ENCODE assay signal across 9 cellular contexts in genomic region chr20:63974402-63975200, GRCh38. TPM values are rescaled to one million over a fixed set of nuclear protein-coding genes. Genes with fewer than 3 reads are reported as not detected.
DNase-seq lines count a peak whose midpoint lies in the region; ATAC-seq, FAIRE-seq and TF ChIP-seq lines count a peak whose summit lies in the region.
"Had no signal": no experiment of that assay in that cellular context is flagged by ENCODE, and none has a peak within 500 bp of the region (broad histone marks: within the 10 kb centered on the region; RNA-seq: fewer than 3 reads in every experiment).

No MANE protein-coding gene starts in this region.

- TF ChIP-seq CTCF in K562 (IDR thresholded peaks at IDR 0.05 in 2 of 3, conservative IDR thresholded peaks at IDR 0.05 in 1 of 3; ENCODE audit: insufficient read depth in 2 of 3, low read depth in 1 of 3, low read length in 3 of 3) (no peak), osteoblast (IDR thresholded peaks at IDR 0.05; ENCODE audit: extremely low read depth, low read depth, low read length) (no peak)

- DNase-seq in G401 (ENCODE audit: low spot score): peak; percentile 98
- peak; percentile 96 to 99 for DNase-seq in NCI-H2081 (lab: John Stamatoyannopoulos, UW)
- DNase-seq in K562 (ENCODE audit: extremely low read depth in 1 of 4, low spot score in 3 of 4): no peak
- DNase-seq in osteoblast (ENCODE audit: insufficient read length, low spot score, missing footprints): peak; percentile 86
- DNase-seq in AG08395 (ENCODE audit: low spot score): no peak
- no peak for DNase-seq in urothelium cell line (ENCODE audit: low spot score)

- H3K4me3 ChIP-seq in K562 (no peak overlapping the region), osteoblast (ENCODE audit: insufficient read depth, low read length) (no peak overlapping the region)
- H3K4me3 ChIP-seq: SK-N-MC had no signal

- BruUV-seq in K562 (replicated peaks; lab: Mats Ljungman, UMichigan): no TSS peak

- in situ Hi-C loops in G401 (cut with HindIII; ENCODE audit: low sequenced_read_pairs): no loop called here
- in situ Hi-C loops in K562 (cut with MboI): no loop called here

- TF ChIP-seq POLR2A in K562 (conservative IDR thresholded peaks at IDR 0.05): no peak

- CTCF ChIA-PET in K562 (lab: Yijun Ruan, JAX; ENCODE audit: low intra/inter-chr PET ratio): interaction anchor here (0.6 to 2.1 kb wide), 7 partner anchors 155 to 524 kb away, joined by 3 to 25 read pairs (median 3); partner anchors contain the start of genes ARFRP1, PTK6 and ZGPAT

- H3K27ac ChIP-seq in K562 (ENCODE audit: extremely low read depth, low read depth, low read length): no peak overlapping the region
- H3K27ac ChIP-seq in osteoblast (ENCODE audit: low read depth, low read length): no peak overlapping the region
- H3K27ac ChIP-seq: SK-N-MC had no signal

- TF ChIP-seq RAD21 in K562 (CRISPR knock-in tag; conservative IDR thresholded peaks at IDR 0.05 in 1 of 2, IDR thresholded peaks at IDR 0.05 in 1 of 2): no peak

- H3K27me3 ChIP-seq in K562 (ENCODE audit: control insufficient read depth in 2 of 2, insufficient read depth in 2 of 2, low read length in 2 of 2) (no peaks in the 10 kb centered on the region), osteoblast (ENCODE audit: insufficient read depth, low read length) (no peaks in the 10 kb centered on the region)
- H3K27me3 ChIP-seq: upper lobe of left lung had no signal

- no peak for TF ChIP-seq EP300 in K562 (IDR thresholded peaks at IDR 0.05; ENCODE audit: low read length)

- peaks cover 22 to 61% of the 10 kb centered on the region in 2 experiments for H3K4me1 ChIP-seq in K562 (replicated peaks in 1 of 2; ENCODE audit: control insufficient read depth in 2 of 2, insufficient read depth in 2 of 2, low read length in 2 of 2)
- peaks cover 22% of the 10 kb centered on the region for H3K4me1 ChIP-seq in osteoblast (ENCODE audit: insufficient read depth, low read length)

- H2AFZ ChIP-seq in K562 (ENCODE audit: low read depth, low read length): no peak overlapping the region
- no peak overlapping the region for H2AFZ ChIP-seq in osteoblast (ENCODE audit: low read length)

- peaks cover 11% of the 10 kb centered on the region; the same call in 1 of the 3 replicates for H3K36me3 ChIP-seq in K562 (ENCODE audit: control insufficient read depth, insufficient read depth, low read length)
- no peaks in the 10 kb centered on the region for H3K36me3 ChIP-seq in osteoblast (ENCODE audit: insufficient read depth, low read length)
- H3K36me3 ChIP-seq: upper lobe of left lung had no signal

- FAIRE-seq in K562 (lab: Jason Lieb, UNC) (no peak), urothelium cell line (lab: Jason Lieb, UNC) (no peak)

- POLR2A ChIA-PET in K562 (lab: Yijun Ruan, JAX): interaction anchor here (0.6 to 0.8 kb wide), 4 partner anchors 17 to 450 kb away, joined by 3 read pairs; no protein-coding TSS in a partner anchor

- H3K9me3 ChIP-seq in K562 (replicated peaks; ENCODE audit: control insufficient read depth, insufficient read depth, low read depth, low read length) (no peaks in the 10 kb centered on the region), osteoblast (ENCODE audit: low read depth, low read length) (no peaks in the 10 kb centered on the region)
- H3K9me3 ChIP-seq: upper lobe of left lung had no signal

- H4K20me1 ChIP-seq in K562 (replicated peaks; ENCODE audit: control insufficient read depth, insufficient read depth, low read length) (no peaks in the 10 kb centered on the region), osteoblast (ENCODE audit: insufficient read depth, low read length) (no peaks in the 10 kb centered on the region)

- peak overlapping the region in 1 of 2 experiments; percentile 66; a peak in 2 of 4 replicates for H3K9ac ChIP-seq in K562 (ENCODE audit: insufficient read depth in 1 of 2, low read depth in 2 of 2, low read length in 2 of 2)

- peaks cover 3% of the 10 kb centered on the region for H3K9me1 ChIP-seq in K562 (ENCODE audit: control insufficient read depth, insufficient read depth, low read length)

- 52% methylated on average over 18 of the region's 19 CpGs for WGBS in K562 (ENCODE audit: insufficient coverage, low coverage, missing lambda C conversion rate)

- intact Hi-C loops in K562 (cut with micrococcal nuclease): loop anchor here (2.0 to 10.0 kb wide), 6 partner anchors 67 to 436 kb away; partner anchors contain the start of genes ABHD16B and TPD52L2

- H3K79me2 ChIP-seq in K562 (ENCODE audit: control insufficient read depth, insufficient read depth, low read length) (peaks cover 6% of the 10 kb centered on the region; the same call in 2 of the 3 replicates), osteoblast (ENCODE audit: insufficient read depth, low read length) (no peaks in the 10 kb centered on the region)

- no peak overlapping the region for H3K4me2 ChIP-seq in K562 (ENCODE audit: insufficient read depth, low read length)
- no peak overlapping the region for H3K4me2 ChIP-seq in osteoblast (ENCODE audit: insufficient read depth, low read length)

- ATAC-seq in K562 (no peak), HG02798 (IDR thresholded peaks at IDR 0.05; ENCODE audit: poor library complexity, unreplicated experiment) (no peak)

RNA-seq across cellular contexts. Expression of gene SAMD10, which starts 4.8 kb away (rescaled TPM):
- 1.4 TPM in 1 of 2 replicates, not detected in the other for total RNA-seq in G401 (2014; rRNA removed; shearing (Covaris generic))
- 3.5 and 12.3 TPM in 2 replicates for total RNA-seq in K562 (2011; cell fraction: chromatin; rRNA removed; ENCODE audit: low replicate concordance)
- 7.8 and 11.8 TPM in 2 replicates for total RNA-seq in K562 (2011; cell fraction: nucleolus; rRNA removed)
- 5.1 and 7.5 TPM in 2 replicates for total RNA-seq in K562 (2011; cell fraction: nucleoplasm; rRNA removed)
- total RNA-seq in K562 (2014; rRNA removed) (4.8 and 9.8 TPM in 2 replicates), K562 (2014; rRNA removed; fragmentation: Illumina TruSeq; extraction: Trizol) (0.95 and 1.1 TPM in 2 replicates), K562 (2015; rRNA removed; fragmentation: Illumina TruSeq; extraction: Trizol) (3.5 and 4.8 TPM in 2 replicates), K562 (2021) (12.1 and 15.2 TPM in 2 replicates), osteoblast (0.59 and 1.4 TPM in 2 replicates)
- polyA plus RNA-seq in K562 (2011; rRNA removed) (3.9 and 6.8 TPM in 2 replicates), K562 (2014; fragmentation: Illumina TruSeq; extraction: Trizol) (6.0 and 9.6 TPM in 2 replicates), K562 (2014; fragmentation: Nextera tagmentation; extraction: Ambion mirVana) (under 1 TPM; 0.37 to 0.52 TPM), K562 (2014; rRNA removed) (11.4 and 12.4 TPM in 2 replicates)
- polyA plus RNA-seq in K562 (2011; cell fraction: cytosol; rRNA removed): 4.6 and 19.2 TPM in 2 replicates
- polyA plus RNA-seq in K562 (2011; cell fraction: nucleus; rRNA removed): 35.1 and 67.7 TPM in 2 replicates
- 15.0 and 18.1 TPM in 2 replicates for polyA plus RNA-seq in K562 (2012)
- polyA minus RNA-seq in K562 (2011; rRNA and poly(A)+ RNA removed): 0.45 and 0.67 TPM in 2 replicates
- polyA minus RNA-seq in K562 (2011; cell fraction: cytosol; rRNA and poly(A)+ RNA removed): 5.6 and 6.4 TPM in 2 replicates
- polyA minus RNA-seq in K562 (2011; cell fraction: nucleus; rRNA and poly(A)+ RNA removed): 2.4 and 3.0 TPM in 2 replicates

RNA-seq across cellular contexts. Expression of gene ZNF512B, which starts 4.9 kb away (rescaled TPM):
- 5.5 and 5.9 TPM in 2 replicates for total RNA-seq in G401 (2014; rRNA removed; shearing (Covaris generic))
- total RNA-seq in K562 (2011; cell fraction: chromatin; rRNA removed; ENCODE audit: low replicate concordance): 14.5 and 45.8 TPM in 2 replicates
- total RNA-seq in K562 (2011; cell fraction: nucleolus; rRNA removed): 23.8 and 25.5 TPM in 2 replicates
- total RNA-seq in K562 (2011; cell fraction: nucleoplasm; rRNA removed): 15.2 and 19.3 TPM in 2 replicates
- 13.5 and 17.2 TPM in 2 replicates for total RNA-seq in K562 (2014; rRNA removed)
- total RNA-seq in K562 (2014; rRNA removed; fragmentation: Illumina TruSeq; extraction: Trizol): 3.2 and 3.8 TPM in 2 replicates
- 11.2 and 11.3 TPM in 2 replicates for total RNA-seq in K562 (2015; rRNA removed; fragmentation: Illumina TruSeq; extraction: Trizol)
- 24.9 and 27.8 TPM in 2 replicates for total RNA-seq in K562 (2021)
- polyA plus RNA-seq in K562 (2011; rRNA removed): 3.9 and 4.2 TPM in 2 replicates
- polyA plus RNA-seq in K562 (2011; cell fraction: cytosol; rRNA removed): 4.1 and 9.7 TPM in 2 replicates
- polyA plus RNA-seq in K562 (2011; cell fraction: nucleus; rRNA removed): 29.4 and 48.2 TPM in 2 replicates
- 14.3 and 16.2 TPM in 2 replicates for polyA plus RNA-seq in K562 (2012)
- polyA plus RNA-seq in K562 (2014; fragmentation: Illumina TruSeq; extraction: Trizol): 8.2 and 14.9 TPM in 2 replicates
- polyA plus RNA-seq in K562 (2014; fragmentation: Nextera tagmentation; extraction: Ambion mirVana): under 1 TPM; 0.01 to 0.03 TPM
- 13.0 and 16.5 TPM in 2 replicates for polyA plus RNA-seq in K562 (2014; rRNA removed)
- 1.1 and 2.7 TPM in 2 replicates for polyA minus RNA-seq in K562 (2011; rRNA and poly(A)+ RNA removed)
- polyA minus RNA-seq in K562 (2011; cell fraction: cytosol; rRNA and poly(A)+ RNA removed): 6.3 and 8.5 TPM in 2 replicates
- 6.7 and 6.9 TPM in 2 replicates for polyA minus RNA-seq in K562 (2011; cell fraction: nucleus; rRNA and poly(A)+ RNA removed)
- total RNA-seq in osteoblast: 12.1 and 14.5 TPM in 2 replicates

RNA-seq across cellular contexts. Expression of gene PRPF6, which starts 6.3 kb away (rescaled TPM):
- total RNA-seq in G401 (2014; rRNA removed; shearing (Covaris generic)): 91.4 and 111 TPM in 2 replicates
- 43.5 and 79.2 TPM in 2 replicates for total RNA-seq in K562 (2011; cell fraction: chromatin; rRNA removed; ENCODE audit: low replicate concordance)
- total RNA-seq in K562 (2011; cell fraction: nucleolus; rRNA removed): 37.2 and 37.9 TPM in 2 replicates
- 25.8 and 34.6 TPM in 2 replicates for total RNA-seq in K562 (2011; cell fraction: nucleoplasm; rRNA removed)
- total RNA-seq in K562 (2014; rRNA removed): 59.9 and 65.9 TPM in 2 replicates
- total RNA-seq in K562 (2014; rRNA removed; fragmentation: Illumina TruSeq; extraction: Trizol): 37.1 and 45.0 TPM in 2 replicates
- total RNA-seq in K562 (2015; rRNA removed; fragmentation: Illumina TruSeq; extraction: Trizol): 69.1 and 70.2 TPM in 2 replicates
- total RNA-seq in K562 (2021): 79.5 and 83.2 TPM in 2 replicates
- polyA plus RNA-seq in K562 (2011; rRNA removed): 31.9 and 38.8 TPM in 2 replicates
- 31.0 and 31.9 TPM in 2 replicates for polyA plus RNA-seq in K562 (2011; cell fraction: cytosol; rRNA removed)
- polyA plus RNA-seq in K562 (2011; cell fraction: nucleus; rRNA removed): 33.2 and 38.3 TPM in 2 replicates
- polyA plus RNA-seq in K562 (2012): 64.7 and 71.3 TPM in 2 replicates
- polyA plus RNA-seq in K562 (2014; fragmentation: Illumina TruSeq; extraction: Trizol): 65.2 and 68.2 TPM in 2 replicates
- 1 to 10 TPM; 4.2 to 4.3 TPM for polyA plus RNA-seq in K562 (2014; fragmentation: Nextera tagmentation; extraction: Ambion mirVana)
- polyA plus RNA-seq in K562 (2014; rRNA removed): 53.9 and 60.5 TPM in 2 replicates
- polyA minus RNA-seq in K562 (2011; rRNA and poly(A)+ RNA removed): 43.7 and 45.2 TPM in 2 replicates
- polyA minus RNA-seq in K562 (2011; cell fraction: cytosol; rRNA and poly(A)+ RNA removed): 40.1 and 44.7 TPM in 2 replicates
- 16.3 and 25.7 TPM in 2 replicates for polyA minus RNA-seq in K562 (2011; cell fraction: nucleus; rRNA and poly(A)+ RNA removed)
- 47.1 and 56.1 TPM in 2 replicates for total RNA-seq in osteoblast

RNA-seq across cellular contexts. Expression of gene UCKL1, which starts 18.4 kb away (rescaled TPM):
- 19.9 and 20.1 TPM in 2 replicates for total RNA-seq in G401 (2014; rRNA removed; shearing (Covaris generic))
- 103 and 254 TPM in 2 replicates for total RNA-seq in K562 (2011; cell fraction: chromatin; rRNA removed; ENCODE audit: low replicate concordance)
- total RNA-seq in K562 (2011; cell fraction: nucleolus; rRNA removed): 128 and 153 TPM in 2 replicates
- total RNA-seq in K562 (2011; cell fraction: nucleoplasm; rRNA removed): 102 and 113 TPM in 2 replicates
- total RNA-seq in K562 (2014; rRNA removed) (28.5 and 36.8 TPM in 2 replicates), K562 (2014; rRNA removed; fragmentation: Illumina TruSeq; extraction: Trizol) (7.9 and 10.8 TPM in 2 replicates), K562 (2015; rRNA removed; fragmentation: Illumina TruSeq; extraction: Trizol) (21.5 and 24.1 TPM in 2 replicates), K562 (2021) (46.1 and 52.8 TPM in 2 replicates), osteoblast (21.0 and 23.9 TPM in 2 replicates)
- polyA plus RNA-seq in K562 (2011; rRNA removed) (26.9 and 40.4 TPM in 2 replicates), K562 (2014; fragmentation: Illumina TruSeq; extraction: Trizol) (24.2 and 36.6 TPM in 2 replicates), K562 (2014; fragmentation: Nextera tagmentation; extraction: Ambion mirVana) (1 to 10 TPM; 3.1 to 6.6 TPM), K562 (2014; rRNA removed) (49.0 and 57.1 TPM in 2 replicates)
- 35.2 and 67.5 TPM in 2 replicates for polyA plus RNA-seq in K562 (2011; cell fraction: cytosol; rRNA removed)
- polyA plus RNA-seq in K562 (2011; cell fraction: nucleus; rRNA removed): 185 and 221 TPM in 2 replicates
- 35.3 and 54.9 TPM in 2 replicates for polyA plus RNA-seq in K562 (2012)
- 14.0 and 18.9 TPM in 2 replicates for polyA minus RNA-seq in K562 (2011; rRNA and poly(A)+ RNA removed)
- 20.3 and 21.6 TPM in 2 replicates for polyA minus RNA-seq in K562 (2011; cell fraction: cytosol; rRNA and poly(A)+ RNA removed)
- 40.1 and 51.8 TPM in 2 replicates for polyA minus RNA-seq in K562 (2011; cell fraction: nucleus; rRNA and poly(A)+ RNA removed)

Comparison
In these comparisons a context has a peak if more than half of its experiments do, and no peak if none do; other contexts are left out.
1. DNase-seq: peak in G401 (single experiment), NCI-H2081 (2 of 2) and osteoblast (single experiment); none in K562 (0 of 4), AG08395 (single experiment) and urothelium cell line (single experiment).